Comparison of ENCODE assay signal across 24 cellular contexts in genomic region chr18:23733895-23734294, GRCh38.
"Had no signal": no experiment of that assay in that cellular context is flagged by ENCODE, and none has a peak within 500 bp of the region (broad histone marks: within the 10 kb centered on the region; RNA-seq: fewer than 3 reads in every experiment).

No MANE protein-coding gene starts in this region.

- H3K4me1 ChIP-seq: SJCRH30 had no signal

- H3K27me3 ChIP-seq: SJCRH30 had no signal

- H3K27ac ChIP-seq: HL-60, KMS-11, RWPE1, SJCRH30 had no signal

- H3K4me2 ChIP-seq: KMS-11 had no signal

- H3K36me3 ChIP-seq: SJCRH30 had no signal

- FAIRE-seq: HTR-8/SVneo had no signal

- H3K4me3 ChIP-seq: SJCRH30 had no signal

- ATAC-seq: Panc1, PC-3, SK-N-SH treated with all-trans-retinoic acid at 6 μM for 48 hours had no signal

- DNase-seq: Kasumi-1, MM.1S, NCI-H1092 treated with DMSO at 0.1 percent for 48 hours, NCI-H1436, NCI-H187, NCI-H2029, NCI-H2081 treated with DMSO at 0.1 percent for 48 hours, NCI-H2171, NCI-H226, NCI-H446, NCI-H510A, NCI-H524 treated with DMSO at 0.1 percent for 48 hours, NCI-H69, NCI-H774, PC-3, SHP77 treated with DMSO at 0.1 percent for 48 hours, SJCRH30, T-helper 1 cell had no signal

- H3K9ac ChIP-seq: KMS-11 had no signal

- H3K9me3 ChIP-seq: SJCRH30 had no signal
